In genomic region chr2:66689456-66690051, GRCh38 we compare ENCODE assay signal across 15 cellular contexts.
"Had no signal": no experiment of that assay in that cellular context is flagged by ENCODE, and none has a peak within 500 bp of the region (broad histone marks: within the 10 kb centered on the region; RNA-seq: fewer than 3 reads in every experiment).

No MANE protein-coding gene starts in this region.

- H3K9me3 Mint-ChIP-seq: activated naive CD4-positive, alpha-beta T cell treated with anti-CD3 and anti-CD28 coated beads for 36 hours; activated T-helper 1 cell treated with anti-CD3 and anti-CD28 coated beads, Interleukin-12 subunit alpha, Interleukin-12 subunit beta, Interleukin-2, Interleukin-4 antibody, amounts not matched to agents 30 ng/mL and 10 ng/mL and 1 ng/mL, durations not matched to agents 14 hours and 24 hours and 36 hours; T-helper 1 cell treated with Interleukin-12 subunit alpha and Interleukin-12 subunit beta and Interleukin-4 antibody, amounts not matched to agents 30 μg/mL and 1 μg/mL, for 36 hours; WTC11 had no signal

- H3K4me1 ChIP-seq: colonic mucosa had no signal

- H3K27ac Mint-ChIP-seq: activated CD8-positive, alpha-beta T cell treated with anti-CD3 and anti-CD28 coated beads, Interleukin-2, amount 10 ng/mL, durations not matched to agents 7 days and 5 days; activated naive CD4-positive, alpha-beta T cell treated with anti-CD3 and anti-CD28 coated beads for 36 hours; activated T-helper 1 cell treated with anti-CD3 and anti-CD28 coated beads, Interleukin-12 subunit alpha, Interleukin-12 subunit beta, Interleukin-2, Interleukin-4 antibody, amounts not matched to agents 30 ng/mL and 10 ng/mL and 1 ng/mL, durations not matched to agents 14 hours and 24 hours and 36 hours; naive thymus-derived CD4-positive, alpha-beta T cell; T-helper 1 cell treated with Interleukin-12 subunit alpha and Interleukin-12 subunit beta and Interleukin-4 antibody, amounts not matched to agents 30 μg/mL and 1 μg/mL, for 36 hours; WTC11 had no signal

- DNase-seq: activated CD4-positive, alpha-beta T cell treated with anti-CD3 and anti-CD28 coated beads for 48 hours; activated CD8-positive, alpha-beta memory T cell treated with anti-CD3 and anti-CD28 coated beads, Interleukin-2, amount 50 U/mL, for 48 hours; activated CD8-positive, alpha-beta T cell treated with anti-CD3 and anti-CD28 coated beads, Interleukin-2, amount 10 ng/mL, durations not matched to agents 7 days and 5 days; activated naive CD4-positive, alpha-beta T cell treated with anti-CD3 and anti-CD28 coated beads for 36 hours; colonic mucosa; hippocampal formation; kidney glomerular epithelial cell; midbrain; naive thymus-derived CD4-positive, alpha-beta T cell; nucleus accumbens; stimulated activated CD4-positive, alpha-beta T cell treated with anti-CD3 and anti-CD28 coated beads, Interleukin-15, amount 100 ng/mL, for 24 hours; trophoblast cell had no signal

- H3K36me3 Mint-ChIP-seq: naive thymus-derived CD4-positive, alpha-beta T cell; WTC11 had no signal

- H3K4me1 Mint-ChIP-seq: naive thymus-derived CD4-positive, alpha-beta T cell had no signal

- H3K27me3 ChIP-seq: colonic mucosa had no signal

- H3K9me3 ChIP-seq: colonic mucosa had no signal

- H3K27ac ChIP-seq: colonic mucosa had no signal

- H3K36me3 ChIP-seq: colonic mucosa had no signal

- ATAC-seq: activated CD8-positive, alpha-beta T cell treated with anti-CD3 and anti-CD28 coated beads, Interleukin-2, amount 10 ng/mL, durations not matched to agents 7 days and 5 days; naive thymus-derived CD4-positive, alpha-beta T cell; WTC11 had no signal

- H3K4me3 Mint-ChIP-seq: activated CD8-positive, alpha-beta T cell treated with anti-CD3 and anti-CD28 coated beads, Interleukin-2, amount 10 ng/mL, durations not matched to agents 7 days and 5 days; activated naive CD4-positive, alpha-beta T cell treated with anti-CD3 and anti-CD28 coated beads for 36 hours; activated T-helper 1 cell treated with anti-CD3 and anti-CD28 coated beads, Interleukin-12 subunit alpha, Interleukin-12 subunit beta, Interleukin-2, Interleukin-4 antibody, amounts not matched to agents 30 ng/mL and 10 ng/mL and 1 ng/mL, durations not matched to agents 14 hours and 24 hours and 36 hours; naive thymus-derived CD4-positive, alpha-beta T cell; T-helper 1 cell treated with Interleukin-12 subunit alpha and Interleukin-12 subunit beta and Interleukin-4 antibody, amounts not matched to agents 30 μg/mL and 1 μg/mL, for 36 hours; WTC11 had no signal

- H3K4me3 ChIP-seq: colonic mucosa had no signal
